In the genomic region with DNA sequence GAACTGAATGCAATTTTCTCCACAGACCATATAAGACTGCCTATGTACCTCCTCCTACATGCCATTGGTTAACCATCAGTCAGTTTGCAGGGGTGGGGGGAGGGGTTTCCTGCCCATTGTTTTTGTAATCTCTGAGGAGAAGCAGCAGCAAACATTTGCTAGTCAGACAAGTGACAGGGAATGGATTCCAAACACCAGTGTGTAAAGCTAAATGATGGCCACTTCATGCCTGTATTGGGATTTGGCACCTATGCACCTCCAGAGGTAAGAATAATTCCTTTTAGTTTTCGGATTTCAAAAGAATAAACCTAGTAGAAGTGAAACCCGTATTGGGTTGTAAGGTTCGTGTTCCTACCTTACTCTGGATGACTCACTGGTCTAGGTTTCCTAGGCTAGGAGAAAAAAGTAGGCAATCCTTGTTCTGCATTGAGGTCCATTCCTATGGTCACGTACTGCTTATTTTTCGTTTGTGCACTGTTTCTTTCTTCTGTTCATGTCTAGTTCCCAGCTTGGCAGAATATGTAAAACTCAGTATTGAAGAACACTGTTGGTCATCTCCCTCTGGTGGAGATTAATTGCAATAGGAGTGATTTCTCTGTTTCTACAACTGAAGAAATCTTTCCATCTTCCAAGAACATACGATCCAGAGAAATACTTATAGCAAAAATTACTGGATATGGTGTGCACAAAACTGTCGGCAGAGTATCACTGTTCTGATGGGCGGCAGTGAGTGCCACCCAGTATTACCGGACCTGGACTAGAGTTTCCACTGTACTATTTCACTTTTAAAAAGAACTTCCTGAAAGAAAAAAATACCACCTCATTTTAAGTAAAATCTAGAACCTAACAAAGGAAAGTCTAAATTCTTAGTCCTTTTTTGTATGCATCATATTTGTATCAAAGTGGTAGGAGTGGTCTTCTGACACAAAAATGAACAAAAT, we compare ENCODE assay signal across 1 cellular context.
A peak's percentile ranks its signal among the peaks of the same experiment; 100 is the strongest.
TF ChIP-seq lines count a peak whose summit lies in the region.

A gene (plus strand): TSS at position 150 of the 941 bp plus-strand sequence. CDS start 31 bp downstream, at position 181.

TF ChIP-seq in K562, 482 proteins besides CTCF, POLR2A, EP300 and RAD21 (continued from another document):
- TF ChIP-seq MTF1 (CRISPR knock-in tag; IDR thresholded peaks at IDR 0.05; ENCODE audit: borderline replicate concordance) (no peak), U2AF2 (optimal IDR thresholded peaks at IDR 0.05; ENCODE audit: low read depth, low read length) (no peak), MCM2 (IDR thresholded peaks at IDR 0.05; ENCODE audit: low read depth) (no peak), GABPB2 (CRISPR knock-in tag; conservative IDR thresholded peaks at IDR 0.05) (no peak), TCF3 (CRISPR knock-in tag; IDR thresholded peaks at IDR 0.05) (no peak), CTBP1 (IDR thresholded peaks at IDR 0.05; ENCODE audit: borderline replicate concordance) (0 out of 2 replicates have a peak, but pooled peaks have one; percentile 37), RBFOX2 (IDR thresholded peaks at IDR 0.05; ENCODE audit: low read depth, low read length) (peak; percentile 25; the same call in 1 of the 2 replicates), NBN (IDR thresholded peaks at IDR 0.05; ENCODE audit: low read depth) (peak; percentile 40; the same call in 1 of the 2 replicates), CBX3 (IDR thresholded peaks at IDR 0.05; ENCODE audit: borderline replicate concordance in 1 of 2, low read length in 2 of 2) (peak in 1 of 2 experiments; percentile 76; a peak in 1 of 3 replicates), CCAR2 (IDR thresholded peaks at IDR 0.05; ENCODE audit: low read depth, low read length) (no peak), KLF13 (tag; IDR thresholded peaks at IDR 0.05; ENCODE audit: borderline replicate concordance, low read depth) (no peak), RFX1 (IDR thresholded peaks at IDR 0.05) (no peak), JUN (IDR thresholded peaks at IDR 0.05; ENCODE audit: borderline replicate concordance, low read depth, low read length) (0 out of 2 replicates have a peak, but pooled peaks have one; percentile 9), JUN (CRISPR knock-in tag; IDR thresholded peaks at IDR 0.05; ENCODE audit: borderline replicate concordance) (no peak), ESRRA (IDR thresholded peaks at IDR 0.05; ENCODE audit: borderline replicate concordance, low read depth) (peak; percentile 16; the same call in 1 of the 2 replicates), ZNF644 (tag; IDR thresholded peaks at IDR 0.05; ENCODE audit: low read depth) (no peak), SMARCB1 (IDR thresholded peaks at IDR 0.05; ENCODE audit: insufficient read length, low read depth) (no peak), CHD2 (IDR thresholded peaks at IDR 0.05; ENCODE audit: low read depth, low read length) (no peak), DPF2 (IDR thresholded peaks at IDR 0.05) (0 out of 2 replicates have a peak, but pooled peaks have one; percentile 17), HSF4 (CRISPR knock-in tag; IDR thresholded peaks at IDR 0.05; ENCODE audit: borderline replicate concordance) (no peak), ZNF324 (CRISPR knock-in tag; IDR thresholded peaks at IDR 0.05) (no peak), SRSF7 (optimal IDR thresholded peaks at IDR 0.05; ENCODE audit: low read depth, low read length) (no peak), MTA3 (IDR thresholded peaks at IDR 0.05; ENCODE audit: borderline replicate concordance) (no peak), SMAD3 (CRISPR knock-in tag; conservative IDR thresholded peaks at IDR 0.05) (no peak), FOSL1 (tag; conservative IDR thresholded peaks at IDR 0.05) (peak; percentile 54), SAP30 (IDR thresholded peaks at IDR 0.05; ENCODE audit: borderline replicate concordance, insufficient read depth, low read depth, low read length, poor library complexity, severe bottlenecking) (no peak), NFIC (IDR thresholded peaks at IDR 0.05) (0 out of 2 replicates have a peak, but pooled peaks have one; percentile 8), NR2C1 (IDR thresholded peaks at IDR 0.05) (no peak), NR2C1 (tag; IDR thresholded peaks at IDR 0.05) (no peak)
- TF ChIP-seq, protein P1, sequence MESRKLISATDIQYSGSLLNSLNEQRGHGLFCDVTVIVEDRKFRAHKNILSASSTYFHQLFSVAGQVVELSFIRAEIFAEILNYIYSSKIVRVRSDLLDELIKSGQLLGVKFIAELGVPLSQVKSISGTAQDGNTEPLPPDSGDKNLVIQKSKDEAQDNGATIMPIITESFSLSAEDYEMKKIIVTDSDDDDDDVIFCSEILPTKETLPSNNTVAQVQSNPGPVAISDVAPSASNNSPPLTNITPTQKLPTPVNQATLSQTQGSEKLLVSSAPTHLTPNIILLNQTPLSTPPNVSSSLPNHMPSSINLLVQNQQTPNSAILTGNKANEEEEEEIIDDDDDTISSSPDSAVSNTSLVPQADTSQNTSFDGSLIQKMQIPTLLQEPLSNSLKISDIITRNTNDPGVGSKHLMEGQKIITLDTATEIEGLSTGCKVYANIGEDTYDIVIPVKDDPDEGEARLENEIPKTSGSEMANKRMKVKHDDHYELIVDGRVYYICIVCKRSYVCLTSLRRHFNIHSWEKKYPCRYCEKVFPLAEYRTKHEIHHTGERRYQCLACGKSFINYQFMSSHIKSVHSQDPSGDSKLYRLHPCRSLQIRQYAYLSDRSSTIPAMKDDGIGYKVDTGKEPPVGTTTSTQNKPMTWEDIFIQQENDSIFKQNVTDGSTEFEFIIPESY (CRISPR knock-in tag; IDR thresholded peaks at IDR 0.05), result no peak
- TF ChIP-seq, protein P2, sequence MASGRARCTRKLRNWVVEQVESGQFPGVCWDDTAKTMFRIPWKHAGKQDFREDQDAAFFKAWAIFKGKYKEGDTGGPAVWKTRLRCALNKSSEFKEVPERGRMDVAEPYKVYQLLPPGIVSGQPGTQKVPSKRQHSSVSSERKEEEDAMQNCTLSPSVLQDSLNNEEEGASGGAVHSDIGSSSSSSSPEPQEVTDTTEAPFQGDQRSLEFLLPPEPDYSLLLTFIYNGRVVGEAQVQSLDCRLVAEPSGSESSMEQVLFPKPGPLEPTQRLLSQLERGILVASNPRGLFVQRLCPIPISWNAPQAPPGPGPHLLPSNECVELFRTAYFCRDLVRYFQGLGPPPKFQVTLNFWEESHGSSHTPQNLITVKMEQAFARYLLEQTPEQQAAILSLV (tag; IDR thresholded peaks at IDR 0.05), result no peak
- TF ChIP-seq, protein P3, sequence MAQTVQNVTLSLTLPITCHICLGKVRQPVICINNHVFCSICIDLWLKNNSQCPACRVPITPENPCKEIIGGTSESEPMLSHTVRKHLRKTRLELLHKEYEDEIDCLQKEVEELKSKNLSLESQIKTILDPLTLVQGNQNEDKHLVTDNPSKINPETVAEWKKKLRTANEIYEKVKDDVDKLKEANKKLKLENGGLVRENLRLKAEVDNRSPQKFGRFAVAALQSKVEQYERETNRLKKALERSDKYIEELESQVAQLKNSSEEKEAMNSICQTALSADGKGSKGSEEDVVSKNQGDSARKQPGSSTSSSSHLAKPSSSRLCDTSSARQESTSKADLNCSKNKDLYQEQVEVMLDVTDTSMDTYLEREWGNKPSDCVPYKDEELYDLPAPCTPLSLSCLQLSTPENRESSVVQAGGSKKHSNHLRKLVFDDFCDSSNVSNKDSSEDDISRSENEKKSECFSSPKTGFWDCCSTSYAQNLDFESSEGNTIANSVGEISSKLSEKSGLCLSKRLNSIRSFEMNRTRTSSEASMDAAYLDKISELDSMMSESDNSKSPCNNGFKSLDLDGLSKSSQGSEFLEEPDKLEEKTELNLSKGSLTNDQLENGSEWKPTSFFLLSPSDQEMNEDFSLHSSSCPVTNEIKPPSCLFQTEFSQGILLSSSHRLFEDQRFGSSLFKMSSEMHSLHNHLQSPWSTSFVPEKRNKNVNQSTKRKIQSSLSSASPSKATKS (CRISPR knock-in tag; IDR thresholded peaks at IDR 0.05), result no peak
- TF ChIP-seq, protein P4, sequence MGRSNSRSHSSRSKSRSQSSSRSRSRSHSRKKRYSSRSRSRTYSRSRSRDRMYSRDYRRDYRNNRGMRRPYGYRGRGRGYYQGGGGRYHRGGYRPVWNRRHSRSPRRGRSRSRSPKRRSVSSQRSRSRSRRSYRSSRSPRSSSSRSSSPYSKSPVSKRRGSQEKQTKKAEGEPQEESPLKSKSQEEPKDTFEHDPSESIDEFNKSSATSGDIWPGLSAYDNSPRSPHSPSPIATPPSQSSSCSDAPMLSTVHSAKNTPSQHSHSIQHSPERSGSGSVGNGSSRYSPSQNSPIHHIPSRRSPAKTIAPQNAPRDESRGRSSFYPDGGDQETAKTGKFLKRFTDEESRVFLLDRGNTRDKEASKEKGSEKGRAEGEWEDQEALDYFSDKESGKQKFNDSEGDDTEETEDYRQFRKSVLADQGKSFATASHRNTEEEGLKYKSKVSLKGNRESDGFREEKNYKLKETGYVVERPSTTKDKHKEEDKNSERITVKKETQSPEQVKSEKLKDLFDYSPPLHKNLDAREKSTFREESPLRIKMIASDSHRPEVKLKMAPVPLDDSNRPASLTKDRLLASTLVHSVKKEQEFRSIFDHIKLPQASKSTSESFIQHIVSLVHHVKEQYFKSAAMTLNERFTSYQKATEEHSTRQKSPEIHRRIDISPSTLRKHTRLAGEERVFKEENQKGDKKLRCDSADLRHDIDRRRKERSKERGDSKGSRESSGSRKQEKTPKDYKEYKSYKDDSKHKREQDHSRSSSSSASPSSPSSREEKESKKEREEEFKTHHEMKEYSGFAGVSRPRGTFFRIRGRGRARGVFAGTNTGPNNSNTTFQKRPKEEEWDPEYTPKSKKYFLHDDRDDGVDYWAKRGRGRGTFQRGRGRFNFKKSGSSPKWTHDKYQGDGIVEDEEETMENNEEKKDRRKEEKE (IDR thresholded peaks at IDR 0.05; ENCODE audit: borderline replicate concordance in 1 of 2, control insufficient read depth in 1 of 2, low read depth in 2 of 2, low read length in 1 of 2), result 0 out of 4 replicates have a peak, but pooled peaks of 1 of the 2 experiments have one; percentile 33
- TF ChIP-seq, protein P5, sequence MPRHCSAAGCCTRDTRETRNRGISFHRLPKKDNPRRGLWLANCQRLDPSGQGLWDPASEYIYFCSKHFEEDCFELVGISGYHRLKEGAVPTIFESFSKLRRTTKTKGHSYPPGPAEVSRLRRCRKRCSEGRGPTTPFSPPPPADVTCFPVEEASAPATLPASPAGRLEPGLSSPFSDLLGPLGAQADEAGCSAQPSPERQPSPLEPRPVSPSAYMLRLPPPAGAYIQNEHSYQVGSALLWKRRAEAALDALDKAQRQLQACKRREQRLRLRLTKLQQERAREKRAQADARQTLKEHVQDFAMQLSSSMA (CRISPR knock-in tag; IDR thresholded peaks at IDR 0.05), result no peak
- TF ChIP-seq, protein P6, sequence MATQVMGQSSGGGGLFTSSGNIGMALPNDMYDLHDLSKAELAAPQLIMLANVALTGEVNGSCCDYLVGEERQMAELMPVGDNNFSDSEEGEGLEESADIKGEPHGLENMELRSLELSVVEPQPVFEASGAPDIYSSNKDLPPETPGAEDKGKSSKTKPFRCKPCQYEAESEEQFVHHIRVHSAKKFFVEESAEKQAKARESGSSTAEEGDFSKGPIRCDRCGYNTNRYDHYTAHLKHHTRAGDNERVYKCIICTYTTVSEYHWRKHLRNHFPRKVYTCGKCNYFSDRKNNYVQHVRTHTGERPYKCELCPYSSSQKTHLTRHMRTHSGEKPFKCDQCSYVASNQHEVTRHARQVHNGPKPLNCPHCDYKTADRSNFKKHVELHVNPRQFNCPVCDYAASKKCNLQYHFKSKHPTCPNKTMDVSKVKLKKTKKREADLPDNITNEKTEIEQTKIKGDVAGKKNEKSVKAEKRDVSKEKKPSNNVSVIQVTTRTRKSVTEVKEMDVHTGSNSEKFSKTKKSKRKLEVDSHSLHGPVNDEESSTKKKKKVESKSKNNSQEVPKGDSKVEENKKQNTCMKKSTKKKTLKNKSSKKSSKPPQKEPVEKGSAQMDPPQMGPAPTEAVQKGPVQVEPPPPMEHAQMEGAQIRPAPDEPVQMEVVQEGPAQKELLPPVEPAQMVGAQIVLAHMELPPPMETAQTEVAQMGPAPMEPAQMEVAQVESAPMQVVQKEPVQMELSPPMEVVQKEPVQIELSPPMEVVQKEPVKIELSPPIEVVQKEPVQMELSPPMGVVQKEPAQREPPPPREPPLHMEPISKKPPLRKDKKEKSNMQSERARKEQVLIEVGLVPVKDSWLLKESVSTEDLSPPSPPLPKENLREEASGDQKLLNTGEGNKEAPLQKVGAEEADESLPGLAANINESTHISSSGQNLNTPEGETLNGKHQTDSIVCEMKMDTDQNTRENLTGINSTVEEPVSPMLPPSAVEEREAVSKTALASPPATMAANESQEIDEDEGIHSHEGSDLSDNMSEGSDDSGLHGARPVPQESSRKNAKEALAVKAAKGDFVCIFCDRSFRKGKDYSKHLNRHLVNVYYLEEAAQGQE (CRISPR knock-in tag; IDR thresholded peaks at IDR 0.05; ENCODE audit: low read depth), result no peak
- TF ChIP-seq, protein P7, sequence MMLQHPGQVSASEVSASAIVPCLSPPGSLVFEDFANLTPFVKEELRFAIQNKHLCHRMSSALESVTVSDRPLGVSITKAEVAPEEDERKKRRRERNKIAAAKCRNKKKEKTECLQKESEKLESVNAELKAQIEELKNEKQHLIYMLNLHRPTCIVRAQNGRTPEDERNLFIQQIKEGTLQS (IDR thresholded peaks at IDR 0.05), result peak; percentile 52; the same call in 1 of the 2 replicates
- TF ChIP-seq, protein P7 (CRISPR knock-in tag; conservative IDR thresholded peaks at IDR 0.05), result no peak
